In genomic region chr4:152106113-152106763, GRCh38 we compare ENCODE assay signal across 1 cellular context.
TF ChIP-seq lines count a peak whose summit lies in the region.

No MANE protein-coding gene starts in this region.

TF ChIP-seq in SK-N-SH, 30 proteins besides CTCF, POLR2A, EP300 and RAD21 (continued from another document):
- TF ChIP-seq ZBTB33 (IDR thresholded peaks at IDR 0.05; ENCODE audit: borderline replicate concordance, low read depth) = no peak
- TF ChIP-seq REST (IDR thresholded peaks at IDR 0.05; ENCODE audit: low read depth, low read length) = 0 out of 2 replicates have a peak, but pooled peaks have one; percentile 32
- TF ChIP-seq TCF12 (IDR thresholded peaks at IDR 0.05) = peak; percentile 54
- TF ChIP-seq GATA2 (CRISPR knock-in tag; IDR thresholded peaks at IDR 0.05) = no peak
- peak; percentile 94 for TF ChIP-seq JUND (IDR thresholded peaks at IDR 0.05)
- no peak for TF ChIP-seq USF2 (IDR thresholded peaks at IDR 0.05; ENCODE audit: borderline replicate concordance, low read depth, low read length)
- no peak for TF ChIP-seq TAF1 (IDR thresholded peaks at IDR 0.05; ENCODE audit: borderline replicate concordance, low read depth, low read length)
- peak; percentile 34; the same call in 1 of the 2 replicates for TF ChIP-seq NFIC (IDR thresholded peaks at IDR 0.05; ENCODE audit: borderline replicate concordance)
- peak; percentile 22; the same call in 1 of the 2 replicates for TF ChIP-seq GABPA (IDR thresholded peaks at IDR 0.05; ENCODE audit: low read depth)
